In genomic region chr2:20050104-20050711, GRCh38 we compare ENCODE assay signal across 8 cellular contexts. TPM values are rescaled to one million over a fixed set of nuclear protein-coding genes. Genes with fewer than 3 reads are reported as not detected.
A peak's percentile ranks its signal among the peaks of the same experiment; 100 is the strongest.
DNase-seq lines count a peak whose midpoint lies in the region; ATAC-seq and TF ChIP-seq lines count a peak whose summit lies in the region.

No MANE protein-coding gene starts in this region.

- no peaks in the 10 kb centered on the region for H3K79me1 ChIP-seq in mesendoderm (ENCODE audit: low read length)

- no peak overlapping the region for H2BK120ac ChIP-seq in mesendoderm (ENCODE audit: low read depth, low read length)

- in situ Hi-C loops in KBM-7 (cut with MboI; ENCODE audit: low pct_unique_long_range_greater_than_20kb, low sequenced_read_pairs) = no loop called here

- H3K79me2 ChIP-seq in mesendoderm (ENCODE audit: control insufficient read depth, insufficient read depth, low read length) = peaks cover 49% of the 10 kb centered on the region

- H3K18ac ChIP-seq in mesendoderm (ENCODE audit: low read length) = peak overlapping the region; percentile 77

- H3K27ac Mint-ChIP-seq in glutamatergic neuron (ENCODE audit: unreplicated experiment) = no peak overlapping the region

- WGBS in mesendoderm (ENCODE audit: extremely low coverage, insufficient coverage, low lambda C conversion rate) = no CpG with 5 or more reads among the region's 11 CpGs

- H3K36me3 ChIP-seq in mesendoderm (ENCODE audit: control insufficient read depth, insufficient read depth, low read length) = no peaks in the 10 kb centered on the region

- peak; percentile 90 for DNase-seq in KBM-7
- DNase-seq in RWPE1 (ENCODE audit: low spot score) = peak; percentile 67
- DNase-seq in cardiac fibroblast (ENCODE audit: low read depth in 2 of 2) = peak; percentile 71 to 81
- no peak for DNase-seq in mesendoderm
- DNase-seq in glutamatergic neuron = no peak
- DNase-seq in occipital lobe (lab: John Stamatoyannopoulos, UW) = no peak

- H4K5ac ChIP-seq in mesendoderm (ENCODE audit: low read length) = no peak overlapping the region

- H3K27me3 ChIP-seq in mesendoderm (ENCODE audit: insufficient read depth, low read length, poor library complexity) = no peaks in the 10 kb centered on the region

- H3K56ac ChIP-seq in mesendoderm (ENCODE audit: low read length) = peak overlapping the region; percentile 96

- no peaks in the 10 kb centered on the region for H3K4me1 ChIP-seq in mesendoderm (ENCODE audit: control insufficient read depth, low read depth, low read length)

- peaks cover 17% of the 10 kb centered on the region for H3K4me1 Mint-ChIP-seq in glutamatergic neuron (ENCODE audit: low read depth, unreplicated experiment)

- H3K4ac ChIP-seq in mesendoderm (ENCODE audit: low read depth, low read length) = no peak overlapping the region

- H3K4me3 ChIP-seq in cardiac fibroblast (replicated peaks in 1 of 2; ENCODE audit: low read depth in 2 of 2, low read length in 2 of 2) (peak overlapping the region; percentile 88 to 91), mesendoderm (ENCODE audit: low read length) (peak overlapping the region; percentile 96)

- POLR2A ChIA-PET in RWPE1 (lab: Yijun Ruan, JAX; ENCODE audit: low non-redundant PET) = no interaction called here

- no peak overlapping the region for H2AK5ac ChIP-seq in mesendoderm (ENCODE audit: low read length)

- no peak overlapping the region for H3K23ac ChIP-seq in mesendoderm (ENCODE audit: low read length)

- no peak overlapping the region for H2BK15ac ChIP-seq in mesendoderm (replicated peaks; ENCODE audit: low read depth)

- TF ChIP-seq CTCF in C4-2B (conservative IDR thresholded peaks at IDR 0.05) (no peak), RWPE1 (conservative IDR thresholded peaks at IDR 0.05; ENCODE audit: low read depth) (no peak), cardiac fibroblast (IDR thresholded peaks at IDR 0.05; ENCODE audit: low read depth, low read length) (no peak), glutamatergic neuron (IDR thresholded peaks at IDR 0.05; ENCODE audit: partially characterized antibody, unreplicated experiment) (no peak)

- CTCF ChIA-PET in RWPE1 (lab: Yijun Ruan, JAX) = no interaction called here

- peak overlapping the region; percentile 9 for H2BK5ac ChIP-seq in mesendoderm (ENCODE audit: low read length)

- peak overlapping the region; percentile 83 for H3K4me2 ChIP-seq in mesendoderm (ENCODE audit: low read length)

- no peaks in the 10 kb centered on the region for H3K36me3 Mint-ChIP-seq in glutamatergic neuron (ENCODE audit: unreplicated experiment)

- H3K27ac ChIP-seq in C4-2B (peak overlapping the region; percentile 77), RWPE1 (peak overlapping the region; percentile 97), mesendoderm (ENCODE audit: low read depth, low read length) (peak overlapping the region; percentile 51)

- H3K9me3 Mint-ChIP-seq in glutamatergic neuron (ENCODE audit: unreplicated experiment) = peaks cover 9% of the 10 kb centered on the region

- no peak overlapping the region for H4K8ac ChIP-seq in mesendoderm (ENCODE audit: low read depth, low read length)

- no peak overlapping the region for H3K4me3 Mint-ChIP-seq in glutamatergic neuron (ENCODE audit: unreplicated experiment)

- peak overlapping the region; percentile 98 for H3K9ac ChIP-seq in mesendoderm (ENCODE audit: low read length)

- peak; percentile 31 for ATAC-seq in GM18907 (IDR thresholded peaks at IDR 0.05; ENCODE audit: unreplicated experiment)

- peaks cover 10% of the 10 kb centered on the region for H3K27me3 Mint-ChIP-seq in glutamatergic neuron (ENCODE audit: unreplicated experiment)

RNA-seq across cellular contexts. Expression of gene LAPTM4A, which starts 1.2 kb away (rescaled TPM):
- 350 TPM for polyA plus RNA-seq in mesendoderm (2013, experiment 1 of 2)
- 343 TPM for polyA plus RNA-seq in mesendoderm (2013, experiment 2 of 2)
- total RNA-seq in glutamatergic neuron (ENCODE audit: unreplicated experiment) = 147 TPM
- total RNA-seq in occipital lobe = 93.6 TPM

RNA-seq across cellular contexts. Expression of gene MATN3, which starts 37.7 kb away (rescaled TPM):
- polyA plus RNA-seq in mesendoderm (2013, experiment 1 of 2) = 17.0 TPM
- polyA plus RNA-seq in mesendoderm (2013, experiment 2 of 2) = 17.9 TPM
- total RNA-seq in glutamatergic neuron (ENCODE audit: unreplicated experiment) (0.32 TPM), occipital lobe (1.1 TPM)

Comparison
In these comparisons a context has a peak if more than half of its experiments do, and no peak if none do; other contexts are left out.
1. DNase-seq: peak in KBM-7 (single experiment), RWPE1 (single experiment) and cardiac fibroblast (2 of 2); none in mesendoderm (single experiment), glutamatergic neuron (single experiment) and occipital lobe (single experiment).
2. Peak in every context shown above with its lines, with median percentiles within 50 percentile points of each other: H3K27ac ChIP-seq.